Comparison of ENCODE assay signal across 11 cellular contexts in the genomic region with DNA sequence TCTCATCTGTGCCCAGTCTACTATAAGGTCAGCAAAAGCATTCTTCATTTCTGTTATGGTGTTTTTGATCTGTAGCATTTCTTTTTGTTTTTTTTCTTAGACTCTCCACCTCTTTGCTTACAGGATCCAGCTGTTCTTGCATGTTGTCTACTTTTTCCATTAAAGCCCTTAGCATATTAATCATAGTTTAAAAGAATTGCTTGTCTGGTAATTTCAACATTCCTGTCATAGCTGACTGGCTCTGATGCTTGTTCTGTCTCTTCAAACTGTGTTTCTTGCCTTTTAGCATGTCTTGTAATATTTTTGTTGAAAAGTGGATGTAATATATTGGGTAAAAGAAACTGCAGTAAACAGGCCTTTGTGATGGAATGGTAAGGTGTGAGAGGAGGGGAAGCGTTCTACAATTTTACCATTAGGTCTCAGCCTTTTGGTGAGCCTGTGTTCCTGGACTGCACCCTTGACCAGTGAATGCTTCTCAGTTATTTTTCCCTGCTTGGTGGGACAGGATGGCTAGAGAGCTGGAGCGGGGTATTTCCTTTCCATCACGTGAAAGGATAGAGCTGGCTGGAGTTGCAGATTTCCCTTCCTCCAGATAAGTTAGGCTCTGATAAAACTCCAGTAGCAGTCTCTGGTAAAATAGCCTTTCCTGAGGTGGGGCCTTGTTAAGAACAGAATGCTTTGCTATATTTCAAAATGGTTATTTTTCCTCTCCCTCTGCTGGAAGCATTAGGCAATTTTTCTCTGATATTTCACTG.
A peak's percentile ranks its signal among the peaks of the same experiment; 100 is the strongest.
DNase-seq lines count a peak whose midpoint lies in the region; ATAC-seq, FAIRE-seq and TF ChIP-seq lines count a peak whose summit lies in the region.
"Had no signal": no experiment of that assay in that cellular context is flagged by ENCODE, and none has a peak within 500 bp of the region (broad histone marks: within the 10 kb centered on the region; RNA-seq: fewer than 3 reads in every experiment).

No MANE protein-coding gene starts in this region.

- no peak for TF ChIP-seq POLR2A in endothelial cell of umbilical vein (IDR thresholded peaks at IDR 0.05; ENCODE audit: low read depth, low read length)
- peak in 1 of 2 donors; percentile 63 for TF ChIP-seq POLR2A in thyroid gland (IDR thresholded peaks at IDR 0.05)

- H3K9me1 ChIP-seq in endothelial cell of umbilical vein (replicated peaks; ENCODE audit: control insufficient read depth, extremely low read depth, insufficient read depth, low read length) = no peaks in the 10 kb centered on the region

- CTCF ChIA-PET in endothelial cell of umbilical vein (lab: Charles Lee) = interaction anchor here (2.0 kb wide), 1 partner anchor 14 kb away, joined by 14 read pairs; no protein-coding TSS in a partner anchor
- CTCF ChIA-PET in naive thymus-derived CD4-positive, alpha-beta T cell (lab: Charles Lee) = no interaction called here

- H3K4me3 Mint-ChIP-seq in naive thymus-derived CD4-positive, alpha-beta T cell = no peak overlapping the region
- H3K4me3 Mint-ChIP-seq in T-helper 2 cell treated with Interferon-gamma antibody and Interleukin-4, amounts not matched to agents 5 μg/mL and 100 μg/mL, for 36 hours = no peak overlapping the region
- H3K4me3 Mint-ChIP-seq: activated B cell treated with CpG ODN at 0.5 μM for 24 hours had no signal

- no peak overlapping the region for H2AFZ ChIP-seq in endothelial cell of umbilical vein (ENCODE audit: low read depth, low read length)

- no peaks in the 10 kb centered on the region for H3K27me3 ChIP-seq in endothelial cell of umbilical vein (ENCODE audit: control insufficient read depth in 2 of 2, insufficient read depth in 2 of 2, low read length in 2 of 2)
- H3K27me3 ChIP-seq in left lung = no peaks in the 10 kb centered on the region
- no peaks in the 10 kb centered on the region for H3K27me3 ChIP-seq in thyroid gland
- no peaks in the 10 kb centered on the region for H3K27me3 ChIP-seq in naive thymus-derived CD4-positive, alpha-beta T cell (ENCODE audit: control insufficient read depth in 2 of 2, insufficient read depth in 2 of 2, low read length in 2 of 2)

- 59 to 68% methylated on average over 3 of the region's 3 CpGs for WGBS in thyroid gland, 2 donors

- H3K4me3 ChIP-seq in endothelial cell of umbilical vein (replicated peaks in 1 of 3; ENCODE audit: insufficient read depth in 1 of 3, low read depth in 1 of 3, low read length in 3 of 3) = no peak overlapping the region
- H3K4me3 ChIP-seq in left lung = no peak overlapping the region
- H3K4me3 ChIP-seq in thyroid gland (replicated peaks in 1 of 3) = no peak overlapping the region
- no peak overlapping the region for H3K4me3 ChIP-seq in naive thymus-derived CD4-positive, alpha-beta T cell (ENCODE audit: low read length)

- DNase-seq in endothelial cell of umbilical vein (ENCODE audit: low read depth, low spot score) = peak; percentile 91
- DNase-seq in left lung = no peak
- peak; percentile 24 to 44 for DNase-seq in thyroid gland
- DNase-seq in DMS 273 treated with DMSO at 0.1 percent for 48 hours (lab: John Stamatoyannopoulos, UW) = no peak
- no peak for DNase-seq in naive thymus-derived CD4-positive, alpha-beta T cell
- no peak for DNase-seq in T-helper 2 cell treated with Interferon-gamma antibody and Interleukin-4, amounts not matched to agents 5 μg/mL and 100 μg/mL, for 36 hours (ENCODE audit: low spot score)
- DNase-seq: activated B cell treated with CpG ODN at 0.5 μM for 24 hours, amygdala, NCI-H2171 treated with DMSO at 0.1 percent for 48 hours had no signal

- no peaks in the 10 kb centered on the region for H3K79me2 ChIP-seq in endothelial cell of umbilical vein (ENCODE audit: control insufficient read depth, insufficient read depth, low read length)

- H4K20me1 ChIP-seq in endothelial cell of umbilical vein (replicated peaks; ENCODE audit: control insufficient read depth, extremely low read depth, insufficient read depth, low read length) = no peaks in the 10 kb centered on the region

- POLR2A ChIA-PET in endothelial cell of umbilical vein (lab: Charles Lee) = no interaction called here
- POLR2A ChIA-PET in naive thymus-derived CD4-positive, alpha-beta T cell (lab: Charles Lee) = no interaction called here

- TF ChIP-seq CTCF in endothelial cell of umbilical vein (IDR thresholded peaks at IDR 0.05; ENCODE audit: extremely low read depth in 1 of 2, insufficient read depth in 1 of 2, low read depth in 1 of 2, low read length in 2 of 2) (no peak), left lung (IDR thresholded peaks at IDR 0.05) (no peak), thyroid gland (IDR thresholded peaks at IDR 0.05) (peak in 2 of 6 experiments; percentile 7 to 24)

- no peak overlapping the region for H3K27ac ChIP-seq in endothelial cell of umbilical vein (ENCODE audit: insufficient read depth, low read depth, low read length)
- peak overlapping the region in 1 of 2 donors; percentile 57 for H3K27ac ChIP-seq in left lung
- H3K27ac ChIP-seq in thyroid gland = peak overlapping the region; percentile 83 to 96 (median 92)
- H3K27ac ChIP-seq in naive thymus-derived CD4-positive, alpha-beta T cell (ENCODE audit: low read depth, low read length) = no peak overlapping the region

- H3K4me1 Mint-ChIP-seq in naive thymus-derived CD4-positive, alpha-beta T cell = no peaks in the 10 kb centered on the region
- no peaks in the 10 kb centered on the region for H3K4me1 Mint-ChIP-seq in T-helper 2 cell treated with Interferon-gamma antibody and Interleukin-4, amounts not matched to agents 5 μg/mL and 100 μg/mL, for 36 hours (ENCODE audit: low read depth)
- H3K4me1 Mint-ChIP-seq: activated B cell treated with CpG ODN at 0.5 μM for 24 hours had no signal

- peaks cover 12 to 42% (median 35%) of the 10 kb centered on the region in 5 donors for H3K27me3 Mint-ChIP-seq in naive thymus-derived CD4-positive, alpha-beta T cell
- H3K27me3 Mint-ChIP-seq in T-helper 2 cell treated with Interferon-gamma antibody and Interleukin-4, amounts not matched to agents 5 μg/mL and 100 μg/mL, for 36 hours (ENCODE audit: low read depth) = peaks cover 17% of the 10 kb centered on the region

- H3K4me1 ChIP-seq in endothelial cell of umbilical vein (ENCODE audit: control insufficient read depth, extremely low read depth, insufficient read depth, low read length) (no peaks in the 10 kb centered on the region), left lung (no peaks in the 10 kb centered on the region), thyroid gland (peaks cover 16 to 34% of the 10 kb centered on the region in 2 donors)
- no peaks in the 10 kb centered on the region for H3K4me1 ChIP-seq in naive thymus-derived CD4-positive, alpha-beta T cell (ENCODE audit: control insufficient read depth in 2 of 2, insufficient read depth in 2 of 2, low read length in 2 of 2)

- no peak overlapping the region for H3K27ac Mint-ChIP-seq in naive thymus-derived CD4-positive, alpha-beta T cell
- no peak overlapping the region for H3K27ac Mint-ChIP-seq in T-helper 2 cell treated with Interferon-gamma antibody and Interleukin-4, amounts not matched to agents 5 μg/mL and 100 μg/mL, for 36 hours
- H3K27ac Mint-ChIP-seq: activated B cell treated with CpG ODN at 0.5 μM for 24 hours had no signal

- FAIRE-seq in endothelial cell of umbilical vein (lab: Jason Lieb, UNC) = no peak

- dilution Hi-C loops in endothelial cell of umbilical vein (cut with MboI; ENCODE audit: extremely low pct_ligation_motif_present, low sequenced_read_pairs) = no loop called here

- H3K36me3 ChIP-seq in endothelial cell of umbilical vein (ENCODE audit: control insufficient read depth in 2 of 2, extremely low read depth in 1 of 2, insufficient read depth in 2 of 2, low read length in 2 of 2) (no peaks in the 10 kb centered on the region), left lung (no peaks in the 10 kb centered on the region), thyroid gland (no peaks in the 10 kb centered on the region)
- no peaks in the 10 kb centered on the region for H3K36me3 ChIP-seq in naive thymus-derived CD4-positive, alpha-beta T cell (ENCODE audit: control insufficient read depth in 2 of 3, insufficient read depth in 3 of 3, low read length in 3 of 3)

- ATAC-seq in SK-N-SH treated with all-trans-retinoic acid at 6 μM for 48 hours (peak; percentile 48; the same call in 2 of the 3 replicates), left lung (peak; percentile 29)
- ATAC-seq in naive thymus-derived CD4-positive, alpha-beta T cell = no peak
- ATAC-seq: HCT116 had no signal

- intact Hi-C loops in endothelial cell of umbilical vein (cut with micrococcal nuclease) = no loop called here
- intact Hi-C loops in left lung (cut with DNase I) = no loop called here
- intact Hi-C loops in thyroid gland (cut with DNase I) = no loop called here
- intact Hi-C loops in naive thymus-derived CD4-positive, alpha-beta T cell (cut with micrococcal nuclease) = no loop called here

- H3K36me3 Mint-ChIP-seq in naive thymus-derived CD4-positive, alpha-beta T cell = no peaks in the 10 kb centered on the region
- no peaks in the 10 kb centered on the region for H3K36me3 Mint-ChIP-seq in T-helper 2 cell treated with Interferon-gamma antibody and Interleukin-4, amounts not matched to agents 5 μg/mL and 100 μg/mL, for 36 hours (ENCODE audit: low read depth)

- no TSS peak for BruUV-seq in endothelial cell of umbilical vein (replicated peaks; lab: Mats Ljungman, UMichigan)

- H3K4me2 ChIP-seq in endothelial cell of umbilical vein (ENCODE audit: insufficient read depth, low read length) = no peak overlapping the region

- peaks cover 0 to 12% (median 2%) of the 10 kb centered on the region in 11 donors for H3K9me3 Mint-ChIP-seq in naive thymus-derived CD4-positive, alpha-beta T cell
- H3K9me3 Mint-ChIP-seq in T-helper 2 cell treated with Interferon-gamma antibody and Interleukin-4, amounts not matched to agents 5 μg/mL and 100 μg/mL, for 36 hours = no peaks in the 10 kb centered on the region

- H3K9me3 ChIP-seq in endothelial cell of umbilical vein (replicated peaks; ENCODE audit: control insufficient read depth, insufficient read depth, low read length) = no peaks in the 10 kb centered on the region
- H3K9me3 ChIP-seq in left lung = no peaks in the 10 kb centered on the region
- no peaks in the 10 kb centered on the region for H3K9me3 ChIP-seq in thyroid gland
- H3K9me3 ChIP-seq in naive thymus-derived CD4-positive, alpha-beta T cell (ENCODE audit: control insufficient read depth in 2 of 3, low read length in 3 of 3) = no peaks in the 10 kb centered on the region

- no peak overlapping the region for H3K9ac ChIP-seq in endothelial cell of umbilical vein (replicated peaks; ENCODE audit: extremely low read depth, insufficient read depth, low read length)

TF ChIP-seq in SK-N-SH treated with all-trans-retinoic acid at 6 μM for 48 hours, 23 proteins besides CTCF, POLR2A, EP300 and RAD21:
- TF ChIP-seq ISL1 (CRISPR knock-in tag; IDR thresholded peaks at IDR 0.05) (peak; percentile 53; the same call in 1 of the 2 replicates), SNAI2 (CRISPR knock-in tag; IDR thresholded peaks at IDR 0.05) (no peak)

TF ChIP-seq in endothelial cell of umbilical vein, 7 proteins besides CTCF, POLR2A, EP300 and RAD21 (continues in another document):
- no peak for TF ChIP-seq EZH2 (IDR thresholded peaks at IDR 0.05; ENCODE audit: borderline replicate concordance, low read depth, low read length, severe bottlenecking)
- no peak for TF ChIP-seq POLR2AphosphoS5 (IDR thresholded peaks at IDR 0.05; ENCODE audit: insufficient read depth, low read depth, low read length)
- no peak for TF ChIP-seq JUN (IDR thresholded peaks at IDR 0.05; ENCODE audit: borderline replicate concordance, insufficient read depth, insufficient read length, low read depth)

Comparison
In these comparisons a context has a peak if more than half of its experiments do, and no peak if none do; other contexts are left out.
1. DNase-seq: peak in endothelial cell of umbilical vein (single experiment) and thyroid gland (2 of 2); none in left lung (0 of 2), DMS 273 treated with DMSO at 0.1 percent for 48 hours (single experiment), naive thymus-derived CD4-positive, alpha-beta T cell (0 of 9) and T-helper 2 cell treated with Interferon-gamma antibody and Interleukin-4, amounts not matched to agents 5 μg/mL and 100 μg/mL, for 36 hours (single experiment).
2. H3K27ac ChIP-seq: peak in thyroid gland (3 of 3); none in endothelial cell of umbilical vein (single experiment) and naive thymus-derived CD4-positive, alpha-beta T cell (single experiment).